In genomic region chr19:3687774-3688706, GRCh38 we compare ENCODE assay signal across 7 cellular contexts. TPM values are rescaled to one million over a fixed set of nuclear protein-coding genes. Genes with fewer than 3 reads are reported as not detected.
DNase-seq lines count a peak whose midpoint lies in the region; ATAC-seq lines count a peak whose summit lies in the region.

No MANE protein-coding gene starts in this region.

- peak overlapping the region; percentile 0 for H3K4me3 ChIP-seq in iPS-11a (ENCODE audit: low read depth, low read length)

- peak; percentile 44 for ATAC-seq in stimulated activated effector memory CD8-positive, alpha-beta T cell treated with anti-CD3 and anti-CD28 coated beads, Interleukin-12 subunit alpha, Interleukin-12 subunit beta, amount 100 ng/mL, for 72 hours
- ATAC-seq in GM21515 (IDR thresholded peaks at IDR 0.05; ENCODE audit: unreplicated experiment): no peak

- no peaks in the 10 kb centered on the region for H3K9me3 Mint-ChIP-seq in IgD-negative memory B cell
- no peaks in the 10 kb centered on the region for H3K9me3 Mint-ChIP-seq in stimulated activated effector memory CD8-positive, alpha-beta T cell treated with anti-CD3 and anti-CD28 coated beads, Interleukin-12 subunit alpha, Interleukin-12 subunit beta, amount 100 ng/mL, for 72 hours

- H3K27me3 Mint-ChIP-seq in IgD-negative memory B cell: no peaks in the 10 kb centered on the region

- H3K4me3 Mint-ChIP-seq in IgD-negative memory B cell: peak overlapping the region; percentile 72 to 89 (median 84)
- peak overlapping the region; percentile 70 for H3K4me3 Mint-ChIP-seq in stimulated activated effector memory CD8-positive, alpha-beta T cell treated with anti-CD3 and anti-CD28 coated beads, Interleukin-12 subunit alpha, Interleukin-12 subunit beta, amount 100 ng/mL, for 72 hours

- peaks cover 6 to 20% (median 18%) of the 10 kb centered on the region in 3 donors for H3K4me1 Mint-ChIP-seq in IgD-negative memory B cell
- H3K4me1 Mint-ChIP-seq in stimulated activated effector memory CD8-positive, alpha-beta T cell treated with anti-CD3 and anti-CD28 coated beads, Interleukin-12 subunit alpha, Interleukin-12 subunit beta, amount 100 ng/mL, for 72 hours: peaks cover 65% of the 10 kb centered on the region

- DNase-seq in activated CD8-positive, alpha-beta memory T cell treated with anti-CD3 and anti-CD28 coated beads, Interleukin-2, amount 50 U/mL, for 4 hours: peak; percentile 31
- DNase-seq in stimulated activated effector memory CD8-positive, alpha-beta T cell treated with anti-CD3 and anti-CD28 coated beads, Interleukin-12 subunit alpha, Interleukin-12 subunit beta, amount 100 ng/mL, for 72 hours (ENCODE audit: low spot score in 2 of 2): peak in 1 of 2 donors; percentile 25
- DNase-seq in T1000 (lab: John Stamatoyannopoulos, UW) (no peak), NCI-H1694 (lab: John Stamatoyannopoulos, UW) (no peak)

- H3K27ac Mint-ChIP-seq in IgD-negative memory B cell: no peak overlapping the region
- H3K27ac Mint-ChIP-seq in stimulated activated effector memory CD8-positive, alpha-beta T cell treated with anti-CD3 and anti-CD28 coated beads, Interleukin-12 subunit alpha, Interleukin-12 subunit beta, amount 100 ng/mL, for 72 hours: peak overlapping the region; percentile 76

- no peaks in the 10 kb centered on the region for H3K36me3 Mint-ChIP-seq in IgD-negative memory B cell
- peaks cover 49% of the 10 kb centered on the region for H3K36me3 Mint-ChIP-seq in stimulated activated effector memory CD8-positive, alpha-beta T cell treated with anti-CD3 and anti-CD28 coated beads, Interleukin-12 subunit alpha, Interleukin-12 subunit beta, amount 100 ng/mL, for 72 hours

RNA-seq across cellular contexts. Expression of gene PIP5K1C, which starts 12.2 kb away (rescaled TPM):
- polyA plus RNA-seq in IgD-negative memory B cell: 11.5 TPM

RNA-seq across cellular contexts. Expression of gene TJP3, which starts 20.1 kb away (rescaled TPM):
- 4.9 TPM for polyA plus RNA-seq in IgD-negative memory B cell
